22 cellular contexts compared by ENCODE assay signal in the genomic region with DNA sequence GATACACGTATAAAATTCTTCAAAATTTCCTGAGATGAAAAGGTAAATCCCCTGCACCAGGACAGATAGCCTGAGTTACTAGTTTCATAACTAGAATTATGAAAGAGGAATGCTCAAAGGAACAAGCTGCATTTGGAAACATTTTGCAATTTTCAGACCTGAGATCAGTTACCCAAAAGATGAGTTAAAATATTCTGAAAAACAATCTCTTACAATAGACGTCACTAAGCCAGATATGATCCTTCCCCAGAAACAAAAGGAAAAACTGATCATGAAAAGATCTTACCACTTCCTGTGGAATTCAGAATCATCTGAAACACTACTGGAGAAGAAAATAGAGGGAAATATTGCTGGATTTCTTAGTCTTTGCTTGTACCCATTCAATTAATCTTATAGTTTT.
A peak's percentile ranks its signal among the peaks of the same experiment; 100 is the strongest.
DNase-seq lines count a peak whose midpoint lies in the region; ATAC-seq and TF ChIP-seq lines count a peak whose summit lies in the region.
"Had no signal": no experiment of that assay in that cellular context is flagged by ENCODE, and none has a peak within 500 bp of the region (broad histone marks: within the 10 kb centered on the region; RNA-seq: fewer than 3 reads in every experiment).

No MANE protein-coding gene starts in this region.

- no peaks in the 10 kb centered on the region for H3K9me3 ChIP-seq in adipocyte (ENCODE audit: control insufficient read depth, low read length)
- no peaks in the 10 kb centered on the region for H3K9me3 ChIP-seq in suprapubic skin
- H3K9me3 ChIP-seq: A549, prostate gland had no signal

- WGBS in suprapubic skin = 56% methylated on average over 2 of the region's 2 CpGs

- H3K4me1 Mint-ChIP-seq in activated naive CD8-positive, alpha-beta T cell treated with anti-CD3 and anti-CD28 coated beads, Interleukin-2, amount 50 U/mL, for 24 hours = peaks cover 48% of the 10 kb centered on the region
- H3K4me1 Mint-ChIP-seq in activated naive CD8-positive, alpha-beta T cell treated with anti-CD3 and anti-CD28 coated beads for 36 hours = peaks cover 14% of the 10 kb centered on the region

- peak; percentile 41 for ATAC-seq in activated naive CD8-positive, alpha-beta T cell treated with anti-CD3 and anti-CD28 coated beads, Interleukin-2, amount 50 U/mL, for 24 hours
- ATAC-seq: A549; CD8-positive, alpha-beta T cell; HCT116; naive thymus-derived CD8-positive, alpha-beta T cell had no signal

- H3K36me3 ChIP-seq in adipocyte (ENCODE audit: control insufficient read depth, insufficient read depth, low read length, severe bottlenecking) (no peaks in the 10 kb centered on the region), suprapubic skin (no peaks in the 10 kb centered on the region)
- H3K36me3 ChIP-seq: prostate gland had no signal

- peak overlapping the region; percentile 39 for H3K27ac ChIP-seq in suprapubic skin
- H3K27ac ChIP-seq: A549, prostate gland had no signal

- H3K9me3 Mint-ChIP-seq in activated naive CD8-positive, alpha-beta T cell treated with anti-CD3 and anti-CD28 coated beads, Interleukin-2, amount 50 U/mL, for 24 hours = no peaks in the 10 kb centered on the region
- no peaks in the 10 kb centered on the region for H3K9me3 Mint-ChIP-seq in activated naive CD8-positive, alpha-beta T cell treated with anti-CD3 and anti-CD28 coated beads for 36 hours
- H3K9me3 Mint-ChIP-seq: CD8-positive, alpha-beta T cell; naive thymus-derived CD8-positive, alpha-beta T cell; T-helper 2 cell treated with Interferon-gamma antibody and Interleukin-4, amounts not matched to agents 5 μg/mL and 100 μg/mL, for 36 hours; type B pancreatic cell had no signal

- no peak for TF ChIP-seq CTCF in suprapubic skin (IDR thresholded peaks at IDR 0.05)

- H3K27me3 ChIP-seq in adipocyte (replicated peaks; ENCODE audit: control insufficient read depth, insufficient read depth, low read length) (no peaks in the 10 kb centered on the region), suprapubic skin (no peaks in the 10 kb centered on the region)

- no peaks in the 10 kb centered on the region for H3K36me3 Mint-ChIP-seq in activated naive CD8-positive, alpha-beta T cell treated with anti-CD3 and anti-CD28 coated beads, Interleukin-2, amount 50 U/mL, for 24 hours (ENCODE audit: low read depth)
- H3K36me3 Mint-ChIP-seq in activated naive CD8-positive, alpha-beta T cell treated with anti-CD3 and anti-CD28 coated beads for 36 hours = no peaks in the 10 kb centered on the region
- H3K36me3 Mint-ChIP-seq: CD8-positive, alpha-beta T cell; naive thymus-derived CD8-positive, alpha-beta T cell; type B pancreatic cell had no signal

- H3K27me3 Mint-ChIP-seq in activated naive CD8-positive, alpha-beta T cell treated with anti-CD3 and anti-CD28 coated beads, Interleukin-2, amount 50 U/mL, for 24 hours = no peaks in the 10 kb centered on the region
- peaks cover 3% of the 10 kb centered on the region for H3K27me3 Mint-ChIP-seq in activated naive CD8-positive, alpha-beta T cell treated with anti-CD3 and anti-CD28 coated beads for 36 hours
- H3K27me3 Mint-ChIP-seq: type B pancreatic cell had no signal

- H3K4me3 Mint-ChIP-seq in activated naive CD8-positive, alpha-beta T cell treated with anti-CD3 and anti-CD28 coated beads, Interleukin-2, amount 50 U/mL, for 24 hours = peak overlapping the region; percentile 6
- no peak overlapping the region for H3K4me3 Mint-ChIP-seq in activated naive CD8-positive, alpha-beta T cell treated with anti-CD3 and anti-CD28 coated beads for 36 hours
- H3K4me3 Mint-ChIP-seq: CD8-positive, alpha-beta T cell; naive thymus-derived CD8-positive, alpha-beta T cell; T-helper 2 cell treated with Interferon-gamma antibody and Interleukin-4, amounts not matched to agents 5 μg/mL and 100 μg/mL, for 36 hours; type B pancreatic cell had no signal

- H3K4me3 ChIP-seq in adipocyte (ENCODE audit: low read length) (no peak overlapping the region), suprapubic skin (no peak overlapping the region)
- H3K4me3 ChIP-seq: A549, lung, prostate gland had no signal

- H3K4me1 ChIP-seq in adipocyte (ENCODE audit: control insufficient read depth, insufficient read depth, low read length) = peaks cover 33% of the 10 kb centered on the region
- H3K4me1 ChIP-seq in suprapubic skin = peaks cover 7% of the 10 kb centered on the region
- H3K4me1 ChIP-seq: prostate gland had no signal

- TF ChIP-seq POLR2A in suprapubic skin (IDR thresholded peaks at IDR 0.05) = no peak

- H3K9ac ChIP-seq in adipocyte (ENCODE audit: low read length) = peak overlapping the region; percentile 37

- DNase-seq in activated naive CD8-positive, alpha-beta T cell treated with anti-CD3 and anti-CD28 coated beads, Interleukin-2, amount 50 U/mL, for 24 hours = no peak
- no peak for DNase-seq in activated naive CD8-positive, alpha-beta T cell treated with anti-CD3 and anti-CD28 coated beads for 36 hours
- peak; percentile 78 for DNase-seq in adipocyte (ENCODE audit: low read depth)
- DNase-seq in iris pigment epithelial cell (ENCODE audit: low read depth) = peak; percentile 89
- no peak for DNase-seq in suprapubic skin (ENCODE audit: low spot score in 2 of 2)
- DNase-seq in NCI-H748 (lab: John Stamatoyannopoulos, UW; ENCODE audit: unreplicated experiment) = no peak
- DNase-seq in NCI-H774 (lab: John Stamatoyannopoulos, UW) = no peak
- no peak for DNase-seq in AG08396 (ENCODE audit: low spot score)
- DNase-seq: activated CD8-positive, alpha-beta memory T cell treated with anti-CD3 and anti-CD28 coated beads for 24 hours; amniotic stem cell; CD8-positive, alpha-beta T cell; DND-41; naive thymus-derived CD8-positive, alpha-beta T cell; NCI-H146; NCI-H226; stimulated activated CD4-positive, alpha-beta T cell treated with anti-CD3 and anti-CD28 coated beads, Interleukin-12 subunit alpha, Interleukin-12 subunit beta, amount 100 ng/mL, for 4 hours had no signal

- peak overlapping the region; percentile 51 for H3K27ac Mint-ChIP-seq in activated naive CD8-positive, alpha-beta T cell treated with anti-CD3 and anti-CD28 coated beads, Interleukin-2, amount 50 U/mL, for 24 hours
- H3K27ac Mint-ChIP-seq in activated naive CD8-positive, alpha-beta T cell treated with anti-CD3 and anti-CD28 coated beads for 36 hours = no peak overlapping the region
- H3K27ac Mint-ChIP-seq: CD8-positive, alpha-beta T cell; T-helper 2 cell treated with Interferon-gamma antibody and Interleukin-4, amounts not matched to agents 5 μg/mL and 100 μg/mL, for 36 hours; type B pancreatic cell had no signal

- no peak for TF ChIP-seq EP300 in suprapubic skin (IDR thresholded peaks at IDR 0.05)

Comparison
In these comparisons a context has a peak if more than half of its experiments do, and no peak if none do; other contexts are left out.
1. DNase-seq: peak in adipocyte (single experiment) and iris pigment epithelial cell (single experiment); none in activated naive CD8-positive, alpha-beta T cell treated with anti-CD3 and anti-CD28 coated beads, Interleukin-2, amount 50 U/mL, for 24 hours (single experiment), activated naive CD8-positive, alpha-beta T cell treated with anti-CD3 and anti-CD28 coated beads for 36 hours (single experiment), suprapubic skin (0 of 2), NCI-H748 (single experiment), NCI-H774 (single experiment) and AG08396 (single experiment).